Comparison of ENCODE assay signal across 8 cellular contexts in the genomic region with DNA sequence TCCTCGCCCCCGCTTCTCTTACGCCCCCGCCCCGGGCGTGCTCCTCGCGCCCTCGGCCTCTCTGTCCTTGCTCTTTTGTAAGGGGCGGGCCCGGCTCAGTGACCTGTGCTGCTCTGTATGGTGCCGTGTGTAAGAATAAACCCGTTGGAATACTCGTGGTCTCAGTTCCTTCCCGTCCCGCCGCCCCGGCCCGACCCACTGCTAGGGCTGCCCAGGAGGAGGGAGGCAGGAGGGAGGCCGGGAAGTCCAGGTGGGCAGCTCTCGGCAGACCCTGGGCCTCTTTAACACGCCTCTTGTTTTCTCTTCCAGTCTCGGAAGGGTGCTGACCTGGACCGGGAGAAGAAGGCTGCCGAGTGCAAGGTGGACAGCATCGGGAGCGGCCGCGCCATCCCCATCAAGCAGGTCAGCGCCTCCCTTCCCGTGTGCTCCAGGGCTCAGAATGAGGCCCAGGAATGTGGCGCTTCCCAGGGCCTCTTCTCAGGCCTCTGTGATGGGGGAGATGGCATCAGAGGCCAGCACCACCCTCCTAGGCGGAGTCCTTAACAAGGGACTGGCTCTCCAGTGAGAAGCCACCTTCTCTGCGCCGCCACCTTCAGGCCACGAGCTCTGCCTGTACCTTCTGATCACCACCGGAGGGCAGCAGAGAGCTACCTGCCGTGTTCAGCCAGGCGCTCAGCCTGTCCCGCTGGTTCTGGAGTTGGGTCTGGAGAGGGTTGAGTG.
DNase-seq lines count a peak whose midpoint lies in the region; ATAC-seq lines count a peak whose summit lies in the region.

No MANE protein-coding gene starts in this region.

- DNase-seq in ACHN (peak; percentile 83), NCI-H446 treated with DMSO at 0.1 percent for 48 hours (lab: John Stamatoyannopoulos, UW) (peak; percentile 42), cerebellar cortex (ENCODE audit: low spot score) (peak; percentile 92), left kidney (ENCODE audit: low read depth, low spot score) (peak; percentile 91)
- DNase-seq in activated CD4-positive, CD25-positive, alpha-beta regulatory T cell treated with anti-CD3 and anti-CD28 coated beads, Interleukin-2, amount 50 U/mL, for 72 hours: peak; percentile 84
- peak; percentile 74 to 81 for DNase-seq in stimulated activated CD4-positive, alpha-beta T cell treated with anti-CD3 and anti-CD28 coated beads, Interleukin-4, amount 100 ng/mL, for 4 hours

- in situ Hi-C loops in ACHN (cut with HindIII; ENCODE audit: low pct_ligation_motif_present, low pct_unique_long_range_greater_than_20kb, low sequenced_read_pairs): no loop called here

- ATAC-seq in GM18858 (IDR thresholded peaks at IDR 0.05; ENCODE audit: unreplicated experiment): peak; percentile 85
- peak; percentile 89 for ATAC-seq in HG03159 (IDR thresholded peaks at IDR 0.05; ENCODE audit: unreplicated experiment)

Comparison
In these comparisons a context has a peak if more than half of its experiments do, and no peak if none do; other contexts are left out.
1. Peak in every context shown above with its lines: DNase-seq and ATAC-seq.
2. DNase-seq: peak in every context shown above with its lines; median percentile 92 in cerebellar cortex; 91 in left kidney; 84 in activated CD4-positive, CD25-positive, alpha-beta regulatory T cell treated with anti-CD3 and anti-CD28 coated beads, Interleukin-2, amount 50 U/mL, for 72 hours; 83 in ACHN; 78 in stimulated activated CD4-positive, alpha-beta T cell treated with anti-CD3 and anti-CD28 coated beads, Interleukin-4, amount 100 ng/mL, for 4 hours; 42 in NCI-H446 treated with DMSO at 0.1 percent for 48 hours.